Comparison of ENCODE assay signal across 2 cellular contexts in the genomic region with DNA sequence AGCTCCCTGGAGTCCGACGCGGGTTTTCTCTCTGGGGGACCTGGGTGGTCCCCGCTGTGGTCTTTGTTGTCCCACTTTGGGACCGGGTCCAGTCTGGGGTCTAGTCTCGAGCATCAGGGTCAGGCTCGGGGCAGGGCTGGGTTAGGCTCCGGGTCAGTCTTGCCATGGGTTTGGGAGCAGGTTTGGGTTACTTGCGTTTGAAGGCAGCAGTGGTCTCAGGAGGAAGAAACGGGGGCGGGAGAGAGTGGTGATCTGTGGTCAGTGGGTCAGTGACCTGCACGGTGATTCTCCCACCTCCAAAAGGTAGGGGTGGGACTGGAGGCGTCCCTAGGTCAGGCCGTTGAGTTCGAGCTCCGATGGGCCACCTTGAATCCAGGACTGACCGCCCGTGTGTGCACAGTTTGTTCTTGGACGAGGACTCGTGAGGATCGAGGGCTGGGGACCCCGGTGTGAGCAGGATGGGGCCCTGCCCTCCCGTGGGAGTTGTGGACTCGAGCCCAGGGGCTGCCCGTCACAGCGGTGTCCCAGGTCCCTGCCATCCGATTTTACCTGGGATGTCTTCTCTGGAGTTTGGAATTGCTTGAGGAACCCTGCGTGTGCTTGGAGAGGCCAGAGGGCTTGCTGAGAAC.
TF ChIP-seq lines count a peak whose summit lies in the region.

No MANE protein-coding gene starts in this region.

TF ChIP-seq in SK-N-SH, 30 proteins besides CTCF, POLR2A, EP300 and RAD21:
- TF ChIP-seq, protein P1, sequence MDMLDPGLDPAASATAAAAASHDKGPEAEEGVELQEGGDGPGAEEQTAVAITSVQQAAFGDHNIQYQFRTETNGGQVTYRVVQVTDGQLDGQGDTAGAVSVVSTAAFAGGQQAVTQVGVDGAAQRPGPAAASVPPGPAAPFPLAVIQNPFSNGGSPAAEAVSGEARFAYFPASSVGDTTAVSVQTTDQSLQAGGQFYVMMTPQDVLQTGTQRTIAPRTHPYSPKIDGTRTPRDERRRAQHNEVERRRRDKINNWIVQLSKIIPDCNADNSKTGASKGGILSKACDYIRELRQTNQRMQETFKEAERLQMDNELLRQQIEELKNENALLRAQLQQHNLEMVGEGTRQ (IDR thresholded peaks at IDR 0.05; ENCODE audit: borderline replicate concordance, low read depth, low read length): no peak
- TF ChIP-seq CHD2 (IDR thresholded peaks at IDR 0.05; ENCODE audit: low read length, partially characterized antibody) (no peak), FOXM1 (IDR thresholded peaks at IDR 0.05; ENCODE audit: low read depth) (no peak)
- TF ChIP-seq, protein P2, sequence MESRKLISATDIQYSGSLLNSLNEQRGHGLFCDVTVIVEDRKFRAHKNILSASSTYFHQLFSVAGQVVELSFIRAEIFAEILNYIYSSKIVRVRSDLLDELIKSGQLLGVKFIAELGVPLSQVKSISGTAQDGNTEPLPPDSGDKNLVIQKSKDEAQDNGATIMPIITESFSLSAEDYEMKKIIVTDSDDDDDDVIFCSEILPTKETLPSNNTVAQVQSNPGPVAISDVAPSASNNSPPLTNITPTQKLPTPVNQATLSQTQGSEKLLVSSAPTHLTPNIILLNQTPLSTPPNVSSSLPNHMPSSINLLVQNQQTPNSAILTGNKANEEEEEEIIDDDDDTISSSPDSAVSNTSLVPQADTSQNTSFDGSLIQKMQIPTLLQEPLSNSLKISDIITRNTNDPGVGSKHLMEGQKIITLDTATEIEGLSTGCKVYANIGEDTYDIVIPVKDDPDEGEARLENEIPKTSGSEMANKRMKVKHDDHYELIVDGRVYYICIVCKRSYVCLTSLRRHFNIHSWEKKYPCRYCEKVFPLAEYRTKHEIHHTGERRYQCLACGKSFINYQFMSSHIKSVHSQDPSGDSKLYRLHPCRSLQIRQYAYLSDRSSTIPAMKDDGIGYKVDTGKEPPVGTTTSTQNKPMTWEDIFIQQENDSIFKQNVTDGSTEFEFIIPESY (IDR thresholded peaks at IDR 0.05; ENCODE audit: borderline replicate concordance, low read depth): no peak

TF ChIP-seq in SK-N-SH treated with all-trans-retinoic acid at 6 μM for 48 hours, 23 proteins besides CTCF, POLR2A, EP300 and RAD21:
- TF ChIP-seq, protein P3, sequence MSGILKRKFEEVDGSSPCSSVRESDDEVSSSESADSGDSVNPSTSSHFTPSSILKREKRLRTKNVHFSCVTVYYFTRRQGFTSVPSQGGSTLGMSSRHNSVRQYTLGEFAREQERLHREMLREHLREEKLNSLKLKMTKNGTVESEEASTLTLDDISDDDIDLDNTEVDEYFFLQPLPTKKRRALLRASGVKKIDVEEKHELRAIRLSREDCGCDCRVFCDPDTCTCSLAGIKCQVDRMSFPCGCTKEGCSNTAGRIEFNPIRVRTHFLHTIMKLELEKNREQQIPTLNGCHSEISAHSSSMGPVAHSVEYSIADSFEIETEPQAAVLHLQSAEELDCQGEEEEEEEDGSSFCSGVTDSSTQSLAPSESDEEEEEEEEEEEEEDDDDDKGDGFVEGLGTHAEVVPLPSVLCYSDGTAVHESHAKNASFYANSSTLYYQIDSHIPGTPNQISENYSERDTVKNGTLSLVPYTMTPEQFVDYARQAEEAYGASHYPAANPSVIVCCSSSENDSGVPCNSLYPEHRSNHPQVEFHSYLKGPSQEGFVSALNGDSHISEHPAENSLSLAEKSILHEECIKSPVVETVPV (CRISPR knock-in tag; IDR thresholded peaks at IDR 0.05): no peak
- TF ChIP-seq ZNF8 (CRISPR knock-in tag; IDR thresholded peaks at IDR 0.05): no peak
- TF ChIP-seq ESRRG (CRISPR knock-in tag; IDR thresholded peaks at IDR 0.05): no peak
- no peak for TF ChIP-seq TCF4 (CRISPR knock-in tag; IDR thresholded peaks at IDR 0.05; ENCODE audit: borderline replicate concordance)
- TF ChIP-seq, protein P4, sequence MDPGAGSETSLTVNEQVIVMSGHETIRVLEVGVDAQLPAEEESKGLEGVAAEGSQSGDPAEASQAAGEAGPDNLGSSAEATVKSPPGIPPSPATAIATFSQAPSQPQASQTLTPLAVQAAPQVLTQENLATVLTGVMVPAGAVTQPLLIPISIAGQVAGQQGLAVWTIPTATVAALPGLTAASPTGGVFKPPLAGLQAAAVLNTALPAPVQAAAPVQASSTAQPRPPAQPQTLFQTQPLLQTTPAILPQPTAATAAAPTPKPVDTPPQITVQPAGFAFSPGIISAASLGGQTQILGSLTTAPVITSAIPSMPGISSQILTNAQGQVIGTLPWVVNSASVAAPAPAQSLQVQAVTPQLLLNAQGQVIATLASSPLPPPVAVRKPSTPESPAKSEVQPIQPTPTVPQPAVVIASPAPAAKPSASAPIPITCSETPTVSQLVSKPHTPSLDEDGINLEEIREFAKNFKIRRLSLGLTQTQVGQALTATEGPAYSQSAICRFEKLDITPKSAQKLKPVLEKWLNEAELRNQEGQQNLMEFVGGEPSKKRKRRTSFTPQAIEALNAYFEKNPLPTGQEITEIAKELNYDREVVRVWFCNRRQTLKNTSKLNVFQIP (CRISPR knock-in tag; IDR thresholded peaks at IDR 0.05; ENCODE audit: borderline replicate concordance, low read depth): no peak
- TF ChIP-seq SNAI2 (CRISPR knock-in tag; IDR thresholded peaks at IDR 0.05): no peak
- no peak for TF ChIP-seq TOX (CRISPR knock-in tag; IDR thresholded peaks at IDR 0.05; ENCODE audit: borderline replicate concordance)
- no peak for TF ChIP-seq ZC3H10 (CRISPR knock-in tag; IDR thresholded peaks at IDR 0.05)
